ENCODE assay signal across 10 cellular contexts in genomic region chr5:56155992-56156584, GRCh38.
DNase-seq lines count a peak whose midpoint lies in the region; ATAC-seq lines count a peak whose summit lies in the region.
"Had no signal": no experiment of that assay in that cellular context is flagged by ENCODE, and none has a peak within 500 bp of the region (broad histone marks: within the 10 kb centered on the region; RNA-seq: fewer than 3 reads in every experiment).

No MANE protein-coding gene starts in this region.

- peak overlapping the region; percentile 85 to 90 for H3K14ac ChIP-seq in mesenchymal stem cell (ENCODE audit: low read length in 2 of 2)

- no peaks in the 10 kb centered on the region for H3K36me3 Mint-ChIP-seq in CD8-positive, alpha-beta memory T cell
- H3K36me3 Mint-ChIP-seq: IgD-negative memory B cell had no signal

- H2AK5ac ChIP-seq in mesenchymal stem cell (ENCODE audit: low read length, severe bottlenecking) = peak overlapping the region; percentile 8

- H3K9ac ChIP-seq in mesenchymal stem cell (ENCODE audit: low read length) = no peak overlapping the region

- CTCF ChIA-PET in CD8-positive, alpha-beta memory T cell (lab: Charles Lee) = no interaction called here

- peak overlapping the region; percentile 97 for H2BK120ac ChIP-seq in mesenchymal stem cell (ENCODE audit: low read depth, low read length)

- H3K4me1 ChIP-seq in CD8-positive, alpha-beta memory T cell (ENCODE audit: insufficient read depth, low read length) = peaks cover 56% of the 10 kb centered on the region
- H3K4me1 ChIP-seq in mesenchymal stem cell (ENCODE audit: control insufficient read depth, insufficient read depth, low read depth, low read length) = no peaks in the 10 kb centered on the region
- H3K4me1 ChIP-seq in SJCRH30 = no peaks in the 10 kb centered on the region

- H3K27me3 Mint-ChIP-seq in CD8-positive, alpha-beta memory T cell = no peaks in the 10 kb centered on the region
- H3K27me3 Mint-ChIP-seq: IgD-negative memory B cell had no signal

- no peaks in the 10 kb centered on the region for H3K9me3 ChIP-seq in CD8-positive, alpha-beta memory T cell (ENCODE audit: low read length)
- no peaks in the 10 kb centered on the region for H3K9me3 ChIP-seq in mesenchymal stem cell (ENCODE audit: control insufficient read depth, low read length)
- no peaks in the 10 kb centered on the region for H3K9me3 ChIP-seq in SJCRH30 (replicated peaks)
- no peaks in the 10 kb centered on the region for H3K9me3 ChIP-seq in MG63

- H4K91ac ChIP-seq in mesenchymal stem cell (ENCODE audit: low read length) = peak overlapping the region; percentile 90

- H3K4me3 ChIP-seq in CD8-positive, alpha-beta memory T cell (ENCODE audit: low read length) = no peak overlapping the region
- H3K4me3 ChIP-seq in mesenchymal stem cell (ENCODE audit: insufficient read depth in 1 of 2, low read depth in 1 of 2, low read length in 2 of 2) (no peak overlapping the region), SJCRH30 (no peak overlapping the region), MG63 (no peak overlapping the region)

- no peak for DNase-seq in CD8-positive, alpha-beta memory T cell
- DNase-seq in SKM-1 (lab: John Stamatoyannopoulos, UW; ENCODE audit: unreplicated experiment) (peak; percentile 83), mesenchymal stem cell (no peak), SJCRH30 (no peak), MG63 (no peak)
- no peak for DNase-seq in activated CD8-positive, alpha-beta memory T cell treated with anti-CD3 and anti-CD28 coated beads for 24 hours
- DNase-seq: activated CD4-positive, alpha-beta T cell treated with anti-CD3 and anti-CD28 coated beads, Interleukin-2, amount 50 U/mL, for 1 hour had no signal

- H3K27me3 ChIP-seq in CD8-positive, alpha-beta memory T cell (ENCODE audit: insufficient read depth, low read length, poor library complexity, severe bottlenecking) = no peaks in the 10 kb centered on the region
- H3K27me3 ChIP-seq in mesenchymal stem cell (ENCODE audit: control insufficient read depth in 1 of 2, insufficient read depth in 1 of 2, low read length in 2 of 2) (no peaks in the 10 kb centered on the region), SJCRH30 (no peaks in the 10 kb centered on the region), MG63 (no peaks in the 10 kb centered on the region)

- POLR2A ChIA-PET in CD8-positive, alpha-beta memory T cell (lab: Charles Lee) = no interaction called here

- peak overlapping the region; percentile 60 for H2BK15ac ChIP-seq in mesenchymal stem cell (ENCODE audit: low read depth, poor library complexity, severe bottlenecking)

- peak overlapping the region; percentile 89 for H4K8ac ChIP-seq in mesenchymal stem cell (ENCODE audit: low read length)

- peak overlapping the region in 2 of 7 donors; percentile 9 to 59 for H3K4me3 Mint-ChIP-seq in CD8-positive, alpha-beta memory T cell
- H3K4me3 Mint-ChIP-seq: IgD-negative memory B cell had no signal

- no peaks in the 10 kb centered on the region for H3K36me3 ChIP-seq in CD8-positive, alpha-beta memory T cell (ENCODE audit: insufficient read depth, low read length)
- H3K36me3 ChIP-seq in mesenchymal stem cell (ENCODE audit: control insufficient read depth in 1 of 2, insufficient read depth in 2 of 2, low read depth in 1 of 2, low read length in 2 of 2) = no peaks in the 10 kb centered on the region
- no peaks in the 10 kb centered on the region for H3K36me3 ChIP-seq in SJCRH30
- no peaks in the 10 kb centered on the region for H3K36me3 ChIP-seq in MG63

- H3K4me1 Mint-ChIP-seq in CD8-positive, alpha-beta memory T cell = peaks cover 36 to 63% (median 62%) of the 10 kb centered on the region in 3 donors

- peak overlapping the region; percentile 94 to 95 for H3K18ac ChIP-seq in mesenchymal stem cell (ENCODE audit: low read depth in 1 of 2, low read length in 2 of 2)

- H3K23ac ChIP-seq in mesenchymal stem cell (ENCODE audit: low read length in 2 of 2) = no peak overlapping the region

- H3K4ac ChIP-seq in mesenchymal stem cell (ENCODE audit: low read depth in 1 of 2, low read length in 2 of 2) = peak overlapping the region; percentile 91 to 98

- H3K27ac Mint-ChIP-seq in CD8-positive, alpha-beta memory T cell = peak overlapping the region in 7 of 8 donors; percentile 30 to 87 (median 67)

- ATAC-seq in HG02610 (IDR thresholded peaks at IDR 0.05; ENCODE audit: unreplicated experiment) (peak; percentile 21), GM19455 (IDR thresholded peaks at IDR 0.05; ENCODE audit: unreplicated experiment) (no peak)

- H2BK12ac ChIP-seq in mesenchymal stem cell (ENCODE audit: low read length in 2 of 2) = peak overlapping the region; percentile 94 to 96

- 86% methylated on average over 3 of the region's 4 CpGs for WGBS in mesenchymal stem cell

- H3K79me1 ChIP-seq in mesenchymal stem cell (replicated peaks; ENCODE audit: low read length, poor library complexity, severe bottlenecking) = no peaks in the 10 kb centered on the region

- H3K4me2 ChIP-seq in mesenchymal stem cell (ENCODE audit: low read length, poor library complexity, severe bottlenecking) = no peak overlapping the region

- no peak overlapping the region for H2BK5ac ChIP-seq in mesenchymal stem cell (ENCODE audit: low read depth, low read length, poor library complexity, severe bottlenecking)

- H2AFZ ChIP-seq in mesenchymal stem cell (ENCODE audit: low read depth, low read length) = no peak overlapping the region

- H3K27ac ChIP-seq in CD8-positive, alpha-beta memory T cell (ENCODE audit: low read depth, low read length) = no peak overlapping the region
- no peak overlapping the region for H3K27ac ChIP-seq in mesenchymal stem cell (ENCODE audit: low read length, poor library complexity, severe bottlenecking)
- no peak overlapping the region for H3K27ac ChIP-seq in SJCRH30

- no peaks in the 10 kb centered on the region for H3K9me3 Mint-ChIP-seq in CD8-positive, alpha-beta memory T cell
- H3K9me3 Mint-ChIP-seq: IgD-negative memory B cell had no signal
